In genomic region chr6:121482004-121482693, GRCh38 we compare ENCODE assay signal across 17 cellular contexts. TPM values are rescaled to one million over a fixed set of nuclear protein-coding genes. Genes with fewer than 3 reads are reported as not detected.
A peak's percentile ranks its signal among the peaks of the same experiment; 100 is the strongest.
DNase-seq lines count a peak whose midpoint lies in the region; ATAC-seq, FAIRE-seq and TF ChIP-seq lines count a peak whose summit lies in the region.
"Had no signal": no experiment of that assay in that cellular context is flagged by ENCODE, and none has a peak within 500 bp of the region (broad histone marks: within the 10 kb centered on the region; RNA-seq: fewer than 3 reads in every experiment).

No MANE protein-coding gene starts in this region.

- peak overlapping the region; percentile 48 for H3K9ac ChIP-seq in astrocyte (ENCODE audit: low read length)

- DNase-seq in left ventricle myocardium superior (no peak), right atrium auricular region (ENCODE audit: low spot score) (no peak), astrocyte (ENCODE audit: low read depth) (peak; percentile 87), foreskin melanocyte (peak; percentile 18), DMS153 (lab: John Stamatoyannopoulos, UW) (no peak), GDM1 (lab: John Stamatoyannopoulos, UW) (no peak), SJCRH30 (no peak)
- DNase-seq: activated CD4-positive, alpha-beta T cell treated with anti-CD3 and anti-CD28 coated beads, Interleukin-2, amount 50 U/mL, for 4 hours; activated effector memory CD4-positive, alpha-beta T cell treated with anti-CD3 and anti-CD28 coated beads, Interleukin-2, amount 50 U/mL, for 16 hours; DMS79; NCI-H2081; right lobe of liver; thyroid gland had no signal

- ATAC-seq in left ventricle myocardium superior (peak; percentile 29), GM18511 (IDR thresholded peaks at IDR 0.05; ENCODE audit: unreplicated experiment) (no peak)
- ATAC-seq: right lobe of liver had no signal

- no peak overlapping the region for H3K4me3 Mint-ChIP-seq in astrocyte (ENCODE audit: unreplicated experiment)
- H3K4me3 Mint-ChIP-seq: T-helper 1 cell treated with Interleukin-12 subunit alpha and Interleukin-12 subunit beta and Interleukin-4 antibody, amounts not matched to agents 30 μg/mL and 1 μg/mL, for 36 hours had no signal

- H3K9me3 ChIP-seq in right atrium auricular region = no peaks in the 10 kb centered on the region
- no peaks in the 10 kb centered on the region for H3K9me3 ChIP-seq in astrocyte (ENCODE audit: insufficient read depth, low read depth, low read length)
- H3K9me3 ChIP-seq in SJCRH30 (replicated peaks) = no peaks in the 10 kb centered on the region
- H3K9me3 ChIP-seq: right lobe of liver, thyroid gland had no signal

- H3K4me3 ChIP-seq in right atrium auricular region = no peak overlapping the region
- no peak overlapping the region for H3K4me3 ChIP-seq in astrocyte (ENCODE audit: insufficient read depth, low read depth, low read length)
- no peak overlapping the region for H3K4me3 ChIP-seq in SJCRH30
- H3K4me3 ChIP-seq: right lobe of liver, thyroid gland had no signal

- H3K4me2 ChIP-seq in astrocyte (ENCODE audit: low read length) = no peak overlapping the region

- H3K79me2 ChIP-seq in astrocyte (ENCODE audit: insufficient read depth, low read length) = no peaks in the 10 kb centered on the region

- no peaks in the 10 kb centered on the region for H3K36me3 Mint-ChIP-seq in astrocyte (ENCODE audit: low read depth, unreplicated experiment)

- no peaks in the 10 kb centered on the region for H3K4me1 ChIP-seq in right atrium auricular region
- H3K4me1 ChIP-seq in astrocyte (ENCODE audit: insufficient read depth, low read length) = no peaks in the 10 kb centered on the region
- H3K4me1 ChIP-seq in SJCRH30 = no peaks in the 10 kb centered on the region
- H3K4me1 ChIP-seq: right lobe of liver had no signal

- H3K27ac ChIP-seq in right atrium auricular region (no peak overlapping the region), astrocyte (ENCODE audit: low read depth, low read length) (peak overlapping the region; percentile 77), SJCRH30 (no peak overlapping the region)
- H3K27ac ChIP-seq: right lobe of liver, thyroid gland had no signal

- H3K27ac Mint-ChIP-seq in astrocyte (ENCODE audit: unreplicated experiment) = peak overlapping the region; percentile 84
- H3K27ac Mint-ChIP-seq: T-helper 1 cell treated with Interleukin-12 subunit alpha and Interleukin-12 subunit beta and Interleukin-4 antibody, amounts not matched to agents 30 μg/mL and 1 μg/mL, for 36 hours had no signal

- peaks cover 3% of the 10 kb centered on the region for H3K9me3 Mint-ChIP-seq in astrocyte (ENCODE audit: unreplicated experiment)
- H3K9me3 Mint-ChIP-seq: T-helper 1 cell treated with Interleukin-12 subunit alpha and Interleukin-12 subunit beta and Interleukin-4 antibody, amounts not matched to agents 30 μg/mL and 1 μg/mL, for 36 hours had no signal

- no peak overlapping the region for H2AFZ ChIP-seq in astrocyte (ENCODE audit: low read depth, low read length)

- H3K27me3 ChIP-seq in right atrium auricular region (no peaks in the 10 kb centered on the region), astrocyte (ENCODE audit: insufficient read depth, low read length) (no peaks in the 10 kb centered on the region), SJCRH30 (no peaks in the 10 kb centered on the region)
- H3K27me3 ChIP-seq: right lobe of liver, thyroid gland had no signal

- FAIRE-seq in astrocyte (lab: Jason Lieb, UNC) = peak; percentile 52
- FAIRE-seq: A204.1, GM18507 had no signal

- intact Hi-C loops in left ventricle myocardium superior (cut with micrococcal nuclease) = no loop called here

- peaks cover 3% of the 10 kb centered on the region for H3K4me1 Mint-ChIP-seq in astrocyte (ENCODE audit: low read depth, unreplicated experiment)

- H3K27me3 Mint-ChIP-seq in astrocyte (ENCODE audit: low read depth, unreplicated experiment) = no peaks in the 10 kb centered on the region

- no peak for TF ChIP-seq CTCF in right atrium auricular region (IDR thresholded peaks at IDR 0.05)
- TF ChIP-seq CTCF in astrocyte (IDR thresholded peaks at IDR 0.05; ENCODE audit: insufficient read depth, low read depth, low read length) = no peak

- H3K36me3 ChIP-seq in right atrium auricular region (no peaks in the 10 kb centered on the region), astrocyte (ENCODE audit: insufficient read depth, low read length) (no peaks in the 10 kb centered on the region), SJCRH30 (no peaks in the 10 kb centered on the region)
- H3K36me3 ChIP-seq: right lobe of liver, thyroid gland had no signal

- H4K20me1 ChIP-seq in astrocyte (ENCODE audit: insufficient read depth, low read length) = no peaks in the 10 kb centered on the region

RNA-seq across cellular contexts. Expression of gene GJA1, which starts 46.7 kb away (rescaled TPM):
- total RNA-seq in left ventricle myocardium superior = 322 TPM
- total RNA-seq in right atrium auricular region = 100 to 1,000 TPM; 122 to 235 TPM
- 433 and 443 TPM in 2 replicates for total RNA-seq in astrocyte
- 4.0 and 4.5 TPM in 2 replicates for total RNA-seq in SJCRH30 (2014; rRNA removed; shearing (Covaris generic))

Comparison
In these comparisons a context has a peak if more than half of its experiments do, and no peak if none do; other contexts are left out.
1. DNase-seq: peak in astrocyte (single experiment) and foreskin melanocyte (single experiment); none in left ventricle myocardium superior (single experiment), right atrium auricular region (single experiment), DMS153 (single experiment), GDM1 (single experiment) and SJCRH30 (0 of 2).
2. RNA of gene GJA1, which starts 46.7 kb away (total RNA-seq): 433 to 443 TPM in astrocyte, 322 TPM in left ventricle myocardium superior (single experiment) and 122 to 235 TPM in right atrium auricular region; 4.0 to 4.5 TPM in SJCRH30; every median in the first group is over 10 times any median in the second.